In genomic region chr3:31054032-31054431, GRCh38 we compare ENCODE assay signal across 1 cellular context.
TF ChIP-seq lines count a peak whose summit lies in the region.

No MANE protein-coding gene starts in this region.

TF ChIP-seq in H1, 55 proteins besides CTCF, POLR2A, EP300 and RAD21 (continued from another document):
- no peak for TF ChIP-seq SIN3A (conservative IDR thresholded peaks at IDR 0.05 in 1 of 2, IDR thresholded peaks at IDR 0.05 in 1 of 2; ENCODE audit: low read depth in 1 of 2, low read length in 2 of 2)
- TF ChIP-seq RFX5 (IDR thresholded peaks at IDR 0.05; ENCODE audit: borderline replicate concordance, low read depth, low read length) = no peak
- TF ChIP-seq NRF1 (IDR thresholded peaks at IDR 0.05; ENCODE audit: low read depth, low read length) = no peak
- TF ChIP-seq SIRT6 (IDR thresholded peaks at IDR 0.05; ENCODE audit: low read length) = no peak
- no peak for TF ChIP-seq SAP30 (IDR thresholded peaks at IDR 0.05; ENCODE audit: insufficient read depth, insufficient replicate concordance, low read length)
- TF ChIP-seq GTF2F1 (IDR thresholded peaks at IDR 0.05; ENCODE audit: borderline replicate concordance, low read depth, low read length) = no peak
- no peak for TF ChIP-seq JUN (IDR thresholded peaks at IDR 0.05; ENCODE audit: low read depth, low read length)
- TF ChIP-seq MAFK (IDR thresholded peaks at IDR 0.05; ENCODE audit: low read depth, low read length) = no peak
- no peak for TF ChIP-seq CTBP2 (IDR thresholded peaks at IDR 0.05; ENCODE audit: borderline replicate concordance, insufficient read depth, insufficient read length, low read length)
- no peak for TF ChIP-seq CEBPB (IDR thresholded peaks at IDR 0.05; ENCODE audit: low read depth, low read length)
- TF ChIP-seq NANOG (IDR thresholded peaks at IDR 0.05; ENCODE audit: insufficient read depth, low read depth, low read length, poor library complexity, severe bottlenecking) = no peak
- TF ChIP-seq TAF7 (optimal IDR thresholded peaks at IDR 0.05; ENCODE audit: borderline replicate concordance, low read depth, low read length) = no peak
- TF ChIP-seq KDM5A (IDR thresholded peaks at IDR 0.05; ENCODE audit: low read length) = no peak
- TF ChIP-seq BACH1 (IDR thresholded peaks at IDR 0.05; ENCODE audit: low read length) = no peak
- no peak for TF ChIP-seq HDAC2 (IDR thresholded peaks at IDR 0.05; ENCODE audit: borderline replicate concordance in 1 of 2, low read depth in 2 of 2, low read length in 2 of 2)
